In the genomic region with DNA sequence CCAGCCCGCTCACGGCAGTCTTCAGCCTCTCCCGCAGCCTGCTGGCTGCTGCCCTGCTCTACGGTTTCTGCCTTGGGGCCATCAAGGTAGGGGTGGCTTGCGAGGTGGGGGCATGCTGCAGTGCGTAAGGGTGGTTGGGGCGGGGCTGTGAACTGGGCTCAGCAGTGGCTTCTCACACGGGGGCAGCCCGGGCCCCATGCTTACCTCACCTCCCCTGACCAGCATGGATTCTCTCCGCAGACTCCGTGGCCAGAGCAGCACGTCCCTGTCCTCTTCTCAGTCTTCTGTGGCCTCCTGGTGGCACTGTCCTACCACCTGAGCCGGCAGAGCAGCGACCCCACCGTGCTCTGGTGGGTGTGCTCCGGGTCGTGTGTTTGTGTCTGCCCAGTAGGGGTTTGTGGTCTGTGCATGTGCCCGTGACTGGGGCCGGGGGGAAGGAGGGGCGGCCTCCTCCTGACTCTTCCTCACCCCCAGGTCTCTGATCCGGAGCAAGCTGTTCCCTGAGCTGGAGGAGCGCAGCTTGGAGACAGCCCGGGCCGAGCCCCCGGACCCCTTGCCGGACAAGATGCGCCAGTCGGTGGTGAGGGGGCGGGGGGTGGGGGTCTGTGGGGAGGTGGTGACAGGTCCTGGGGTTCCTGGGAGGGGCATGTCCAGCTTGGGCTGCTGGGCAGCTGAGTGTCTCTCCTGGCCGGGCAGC, we compare ENCODE assay signal across 10 cellular contexts. TPM values are rescaled to one million over a fixed set of nuclear protein-coding genes. Genes with fewer than 3 reads are reported as not detected.
"Had no signal": no experiment of that assay in that cellular context is flagged by ENCODE, and none has a peak within 500 bp of the region (broad histone marks: within the 10 kb centered on the region; RNA-seq: fewer than 3 reads in every experiment).

No MANE protein-coding gene starts in this region.

- H3K4me1 ChIP-seq: foreskin keratinocyte, pancreas, prostate gland had no signal

- H3K4me3 ChIP-seq: esophagus muscularis mucosa, heart left ventricle, lower lobe of right lung, pancreas, prostate gland, sigmoid colon, thoracic aorta had no signal

- FAIRE-seq: pancreas, small intestine had no signal

- H3K27me3 ChIP-seq: esophagus muscularis mucosa, foreskin keratinocyte, heart left ventricle, pancreas, sigmoid colon had no signal

- H3K9me3 ChIP-seq: esophagus muscularis mucosa, heart left ventricle, lower lobe of right lung, pancreas, prostate gland, sigmoid colon, thoracic aorta had no signal

- DNase-seq: foreskin keratinocyte, sigmoid colon had no signal

- H3K27ac ChIP-seq: esophagus muscularis mucosa, foreskin keratinocyte, heart left ventricle, lower lobe of right lung, pancreas, prostate gland, sigmoid colon, thoracic aorta had no signal

RNA-seq across cellular contexts. Expression of a gene that starts 29.5 kb away (rescaled TPM):
- total RNA-seq: kidney epithelial cell had no signal
